Comparison of ENCODE assay signal across 28 cellular contexts in genomic region chr16:14495213-14496046, GRCh38.
DNase-seq lines count a peak whose midpoint lies in the region; ATAC-seq and TF ChIP-seq lines count a peak whose summit lies in the region.
"Had no signal": no experiment of that assay in that cellular context is flagged by ENCODE, and none has a peak within 500 bp of the region (broad histone marks: within the 10 kb centered on the region; RNA-seq: fewer than 3 reads in every experiment).

No MANE protein-coding gene starts in this region.

- no peak overlapping the region for H3K4me2 ChIP-seq in IMR-90 (ENCODE audit: low read depth, low read length)

- H3K27ac Mint-ChIP-seq in immature natural killer cell = peak overlapping the region; percentile 57 to 83 (median 75)
- H3K27ac Mint-ChIP-seq: activated naive CD8-positive, alpha-beta T cell treated with anti-CD3 and anti-CD28 coated beads, Interleukin-2, amount 50 U/mL, for 24 hours had no signal

- peaks cover 0 to 4% (median 4%) of the 10 kb centered on the region in 3 donors for H3K36me3 Mint-ChIP-seq in immature natural killer cell

- H3K27ac ChIP-seq in IMR-90 (ENCODE audit: insufficient read depth, low read length) (no peak overlapping the region), skeletal muscle tissue (ENCODE audit: low read depth, low read length) (peak overlapping the region; percentile 86)
- H3K27ac ChIP-seq: pancreas, uterus had no signal

- H3K27me3 ChIP-seq in IMR-90 (ENCODE audit: control insufficient read depth, insufficient read depth, low read length) (no peaks in the 10 kb centered on the region), skeletal muscle tissue (ENCODE audit: control insufficient read depth in 3 of 3, insufficient read depth in 3 of 3, low read length in 3 of 3) (no peaks in the 10 kb centered on the region)
- H3K27me3 ChIP-seq: BE2C, pancreas, uterus had no signal

- H3K27me3 Mint-ChIP-seq in immature natural killer cell (ENCODE audit: low read depth in 3 of 3) = peaks cover 0 to 3% (median 0%) of the 10 kb centered on the region in 3 donors
- H3K27me3 Mint-ChIP-seq: activated naive CD8-positive, alpha-beta T cell treated with anti-CD3 and anti-CD28 coated beads, Interleukin-2, amount 50 U/mL, for 24 hours; stimulated activated naive CD8-positive, alpha-beta T cell treated with anti-CD3 and anti-CD28 coated beads, Interleukin-15, amount 100 ng/mL, for 72 hours had no signal

- in situ Hi-C loops in IMR-90 (cut with MboI; ENCODE audit: low sequenced_read_pairs) = no loop called here

- H3K36me3 ChIP-seq in IMR-90 (ENCODE audit: control insufficient read depth, insufficient read depth, low read length) (peaks cover 2% of the 10 kb centered on the region; the same call in 1 of the 2 replicates), skeletal muscle tissue (ENCODE audit: control insufficient read depth in 3 of 3, insufficient read depth in 3 of 3, low read length in 3 of 3) (peaks cover 0 to 4% (median 0%) of the 10 kb centered on the region in 3 donors)
- H3K36me3 ChIP-seq: BE2C, pancreas, uterus had no signal

- H3K9ac ChIP-seq in IMR-90 (ENCODE audit: low read depth, low read length) (no peak overlapping the region), skeletal muscle tissue (ENCODE audit: low read depth in 1 of 3, low read length in 3 of 3) (peak overlapping the region in 2 of 3 donors; percentile 17 to 23)

- no peak for TF ChIP-seq RAD21 in IMR-90 (IDR thresholded peaks at IDR 0.05; ENCODE audit: low read length)

- intact Hi-C loops in Right ventricle myocardium superior (cut with DNase I) = no loop called here
- intact Hi-C loops in cardiac septum (cut with DNase I) = no loop called here
- intact Hi-C loops in IMR-90 (cut with micrococcal nuclease) = no loop called here

- TF ChIP-seq POLR2A in IMR-90 (IDR thresholded peaks at IDR 0.05; ENCODE audit: low read depth, low read length) = no peak

- H4K91ac ChIP-seq in IMR-90 (ENCODE audit: insufficient read depth, low read depth, low read length) = no peak overlapping the region

- no peak overlapping the region for H4K5ac ChIP-seq in IMR-90 (ENCODE audit: low read depth, low read length)

- no peak overlapping the region for H3K4ac ChIP-seq in IMR-90 (ENCODE audit: low read depth, low read length)

- H3K4me3 Mint-ChIP-seq in immature natural killer cell = peak overlapping the region; percentile 13 to 53 (median 41)
- H3K4me3 Mint-ChIP-seq: activated naive CD8-positive, alpha-beta T cell treated with anti-CD3 and anti-CD28 coated beads, Interleukin-2, amount 50 U/mL, for 24 hours; activated T-cell treated with anti-CD3 and anti-CD28 coated beads, Interleukin-2, amount 50 U/mL, for 4 hours; stimulated activated naive CD8-positive, alpha-beta T cell treated with anti-CD3 and anti-CD28 coated beads, Interleukin-15, amount 100 ng/mL, for 72 hours had no signal

- dilution Hi-C loops in IMR-90 (cut with HindIII; ENCODE audit: low sequenced_read_pairs, unreplicated experiment) = no loop called here

- CTCF ChIA-PET in IMR-90 (lab: Yijun Ruan, JAX) = no interaction called here

- peaks cover 4 to 9% of the 10 kb centered on the region in 2 experiments; a peak in 1 of 4 replicates for H3K79me1 ChIP-seq in IMR-90 (ENCODE audit: low read depth in 1 of 2, low read length in 2 of 2)

- H2BK15ac ChIP-seq in IMR-90 (ENCODE audit: low read depth, low read length) = no peak overlapping the region

- H3K18ac ChIP-seq in IMR-90 (ENCODE audit: low read depth, low read length) = no peak overlapping the region

- no peak overlapping the region for H3K14ac ChIP-seq in IMR-90 (replicated peaks; ENCODE audit: low read depth, low read length)

- H3K4me3 ChIP-seq in IMR-90 (ENCODE audit: insufficient read depth, low read depth, low read length) = no peak overlapping the region
- no peak overlapping the region for H3K4me3 ChIP-seq in skeletal muscle tissue (ENCODE audit: low read length in 3 of 3)
- H3K4me3 ChIP-seq: mucosa of descending colon, pancreas, uterus had no signal

- no peak overlapping the region for H2BK5ac ChIP-seq in IMR-90 (ENCODE audit: low read depth, low read length, poor library complexity, severe bottlenecking)

- peaks cover 13% of the 10 kb centered on the region for H3K9me1 ChIP-seq in IMR-90 (ENCODE audit: insufficient read depth, low read length)

- no peak overlapping the region for H2BK20ac ChIP-seq in IMR-90 (ENCODE audit: low read depth, low read length)

- ATAC-seq in Right ventricle myocardium superior (ENCODE audit: poor library complexity) = peak; percentile 5
- no peak for ATAC-seq in IMR-90 (ENCODE audit: low read depth)
- no peak for ATAC-seq in HG02759 (IDR thresholded peaks at IDR 0.05; ENCODE audit: unreplicated experiment)
- ATAC-seq in GM21423 (IDR thresholded peaks at IDR 0.05; ENCODE audit: unreplicated experiment) = no peak
- ATAC-seq: activated naive CD8-positive, alpha-beta T cell treated with anti-CD3 and anti-CD28 coated beads, Interleukin-2, amount 50 U/mL, for 24 hours; activated T-cell treated with anti-CD3 and anti-CD28 coated beads, Interleukin-2, amount 50 U/mL, for 4 hours; HCT116; mucosa of descending colon; Panc1; pancreas; stimulated activated naive CD8-positive, alpha-beta T cell treated with anti-CD3 and anti-CD28 coated beads, Interleukin-15, amount 100 ng/mL, for 72 hours had no signal

- H3K23ac ChIP-seq in IMR-90 (ENCODE audit: low read depth, low read length) = no peak overlapping the region

- no peak overlapping the region for H3K56ac ChIP-seq in IMR-90 (ENCODE audit: extremely low read depth, insufficient read depth, low read length)

- H2AK5ac ChIP-seq in IMR-90 (ENCODE audit: low read depth, low read length) = no peak overlapping the region

- WGBS in IMR-90 (ENCODE audit: extremely low coverage in 2 of 2, insufficient read length in 1 of 2), 2 experiments = 97% methylated on average over 9 of the region's 18 CpGs; no CpG with 5 or more reads in 1 of the 2 experiments

- no TSS peak for BruUV-seq in IMR-90 (replicated peaks; lab: Mats Ljungman, UMichigan)

- H2AFZ ChIP-seq in IMR-90 (replicated peaks; ENCODE audit: low read length, poor library complexity) = no peak overlapping the region

- DNase-seq in Right ventricle myocardium superior (no peak), cardiac septum (ENCODE audit: low spot score) (no peak), IMR-90 (no peak), immature natural killer cell (peak in 2 of 3 donors; percentile 2 to 10), A172 (ENCODE audit: low spot score) (no peak)
- DNase-seq: activated gamma-delta T cell treated with Interleukin-2 at 50 U/mL for 16 hours; activated naive CD8-positive, alpha-beta T cell treated with anti-CD3 and anti-CD28 coated beads, Interleukin-2, amount 50 U/mL, for 24 hours; activated T-cell treated with anti-CD3 and anti-CD28 coated beads, Interleukin-2, amount 50 U/mL, for 4 hours; BE2C; caudate nucleus; cortex of kidney; DMS153; effector memory CD4-positive, alpha-beta T cell; erythroblast; mucosa of descending colon; NCI-H1436 treated with DMSO at 0.1 percent for 48 hours; NCI-H2081 treated with DMSO at 0.1 percent for 48 hours; NCI-H345; pancreas; SHP77 treated with DMSO at 0.1 percent for 48 hours; stimulated activated CD8-positive, alpha-beta memory T cell treated with anti-CD3 and anti-CD28 coated beads, Interleukin-4, amount 100 ng/mL, for 48 hours; stimulated activated naive CD8-positive, alpha-beta T cell treated with anti-CD3 and anti-CD28 coated beads, Interleukin-15, amount 100 ng/mL, for 72 hours; uterus had no signal

- no peaks in the 10 kb centered on the region for H3K9me3 Mint-ChIP-seq in immature natural killer cell
- H3K9me3 Mint-ChIP-seq: activated naive CD8-positive, alpha-beta T cell treated with anti-CD3 and anti-CD28 coated beads, Interleukin-2, amount 50 U/mL, for 24 hours; activated T-cell treated with anti-CD3 and anti-CD28 coated beads, Interleukin-2, amount 50 U/mL, for 4 hours; stimulated activated naive CD8-positive, alpha-beta T cell treated with anti-CD3 and anti-CD28 coated beads, Interleukin-15, amount 100 ng/mL, for 72 hours had no signal

- POLR2A ChIA-PET in IMR-90 (lab: Charles Lee; ENCODE audit: unreplicated experiment) = no interaction called here

- H4K8ac ChIP-seq in IMR-90 (ENCODE audit: low read depth in 2 of 2, low read length in 2 of 2) = no peak overlapping the region

- H2BK120ac ChIP-seq in IMR-90 (ENCODE audit: low read depth, low read length) = no peak overlapping the region

- H3K9me3 ChIP-seq in IMR-90 (ENCODE audit: control insufficient read depth, insufficient read depth, low read length) = no peaks in the 10 kb centered on the region
- no peaks in the 10 kb centered on the region for H3K9me3 ChIP-seq in skeletal muscle tissue (ENCODE audit: control insufficient read depth in 3 of 3, low read length in 3 of 3)
- H3K9me3 ChIP-seq: BE2C, mucosa of descending colon, pancreas, uterus had no signal

- peaks cover 4% of the 10 kb centered on the region; the same call in 1 of the 2 replicates for H3K4me1 ChIP-seq in IMR-90 (ENCODE audit: control insufficient read depth, insufficient read depth, low read length)
- H3K4me1 ChIP-seq in skeletal muscle tissue (ENCODE audit: control insufficient read depth in 3 of 3, insufficient read depth in 3 of 3, low read length in 3 of 3) = peaks cover 20 to 34% (median 22%) of the 10 kb centered on the region in 3 donors
- H3K4me1 ChIP-seq: uterus had no signal

- peak overlapping the region; percentile 19 for H2AK9ac ChIP-seq in IMR-90 (replicated peaks; ENCODE audit: low read depth, low read length, poor library complexity)

- TF ChIP-seq CTCF in IMR-90 (conservative IDR thresholded peaks at IDR 0.05; ENCODE audit: low read depth, low read length) = no peak

- no peaks in the 10 kb centered on the region for H4K20me1 ChIP-seq in IMR-90 (ENCODE audit: insufficient read depth, low read length)

- peaks cover 56 to 62% of the 10 kb centered on the region in 2 donors for H3K4me1 Mint-ChIP-seq in immature natural killer cell

TF ChIP-seq in IMR-90, 13 proteins besides CTCF, POLR2A, EP300 and RAD21:
- TF ChIP-seq CHD1 (IDR thresholded peaks at IDR 0.05; ENCODE audit: low read depth, low read length) = no peak
- TF ChIP-seq MAFK (IDR thresholded peaks at IDR 0.05; ENCODE audit: low read depth, low read length) = no peak
- TF ChIP-seq NFE2L2 (IDR thresholded peaks at IDR 0.05; ENCODE audit: low read depth, low read length) = no peak
- no peak for TF ChIP-seq RFX5 (IDR thresholded peaks at IDR 0.05; ENCODE audit: low read depth, low read length)
- no peak for TF ChIP-seq SMC3 (IDR thresholded peaks at IDR 0.05; ENCODE audit: low read depth, low read length)
- TF ChIP-seq, protein P1, sequence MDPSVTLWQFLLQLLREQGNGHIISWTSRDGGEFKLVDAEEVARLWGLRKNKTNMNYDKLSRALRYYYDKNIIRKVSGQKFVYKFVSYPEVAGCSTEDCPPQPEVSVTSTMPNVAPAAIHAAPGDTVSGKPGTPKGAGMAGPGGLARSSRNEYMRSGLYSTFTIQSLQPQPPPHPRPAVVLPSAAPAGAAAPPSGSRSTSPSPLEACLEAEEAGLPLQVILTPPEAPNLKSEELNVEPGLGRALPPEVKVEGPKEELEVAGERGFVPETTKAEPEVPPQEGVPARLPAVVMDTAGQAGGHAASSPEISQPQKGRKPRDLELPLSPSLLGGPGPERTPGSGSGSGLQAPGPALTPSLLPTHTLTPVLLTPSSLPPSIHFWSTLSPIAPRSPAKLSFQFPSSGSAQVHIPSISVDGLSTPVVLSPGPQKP (IDR thresholded peaks at IDR 0.05; ENCODE audit: borderline replicate concordance, low read depth, low read length) = no peak

Comparison
In these comparisons a context has a peak if more than half of its experiments do, and no peak if none do; other contexts are left out.
1. DNase-seq: peak in immature natural killer cell (2 of 3); none in Right ventricle myocardium superior (single experiment), cardiac septum (single experiment), IMR-90 (single experiment) and A172 (single experiment).